Comparison of ENCODE assay signal across 21 cellular contexts in genomic region chr5:115869256-115869655, GRCh38. TPM values are rescaled to one million over a fixed set of nuclear protein-coding genes. Genes with fewer than 3 reads are reported as not detected.
A peak's percentile ranks its signal among the peaks of the same experiment; 100 is the strongest.
DNase-seq lines count a peak whose midpoint lies in the region; ATAC-seq and TF ChIP-seq lines count a peak whose summit lies in the region.
"Had no signal": no experiment of that assay in that cellular context is flagged by ENCODE, and none has a peak within 500 bp of the region (broad histone marks: within the 10 kb centered on the region; RNA-seq: fewer than 3 reads in every experiment).

No MANE protein-coding gene starts in this region.

- H3K4me3 ChIP-seq in HEK293 (ENCODE audit: low read depth, low read length), result no peak overlapping the region
- no peak overlapping the region for H3K4me3 ChIP-seq in fibroblast of villous mesenchyme (ENCODE audit: low read depth, low read length)
- H3K4me3 ChIP-seq: BLaER1 treated with 17β-estradiol and CSF1 and Interleukin-3, amounts not matched to agents 10 nM and 100 nM; GM12878; GM23248; HAP-1 had no signal

- peaks cover 7 to 18% of the 10 kb centered on the region in 2 experiments for H3K36me3 ChIP-seq in HEK293 (ENCODE audit: control insufficient read depth in 2 of 2, insufficient read depth in 1 of 2, low read length in 2 of 2)

- POLR2A ChIA-PET in HEK293 (lab: Yijun Ruan, JAX), result no interaction called here

- no peak overlapping the region for H3K27ac ChIP-seq in HEK293 (ENCODE audit: extremely low read depth, low read depth, low read length)
- H3K27ac ChIP-seq: BLaER1 treated with 17β-estradiol and CSF1 and Interleukin-3, amounts not matched to agents 10 nM and 100 nM; GM23248; HL-60 had no signal

- no peak for ATAC-seq in GM18502 (IDR thresholded peaks at IDR 0.05; ENCODE audit: poor library complexity, unreplicated experiment)
- ATAC-seq: CD8-positive, alpha-beta T cell; GM12878 had no signal

- H3K9me3 ChIP-seq in HEK293 (ENCODE audit: control insufficient read depth, insufficient read depth, low read depth, low read length), result no peaks in the 10 kb centered on the region
- H3K9me3 ChIP-seq: HAP-1 had no signal

- DNase-seq in amniotic epithelial cell (ENCODE audit: low read depth), result peak; percentile 90
- DNase-seq in fibroblast of villous mesenchyme (ENCODE audit: low read depth), result peak; percentile 35
- DNase-seq in non-pigmented ciliary epithelial cell (ENCODE audit: low read depth), result peak; percentile 35
- DNase-seq in glomerular visceral epithelial cell (ENCODE audit: extremely low spot score), result no peak
- no peak for DNase-seq in middle frontal gyrus (ENCODE audit: extremely low spot score, low spot score)
- DNase-seq in activated CD4-positive, alpha-beta T cell treated with anti-CD3 and anti-CD28 coated beads, Interleukin-2, amount 50 U/mL, for 4 hours, result no peak
- DNase-seq: CD8-positive, alpha-beta T cell; DMS 273 treated with DMSO at 0.1 percent for 48 hours; DMS53; DND-41; EL; GM23248 had no signal

- TF ChIP-seq CTCF in HEK293 (tag by site-specific recombination; IDR thresholded peaks at IDR 0.05) (no peak), fibroblast of villous mesenchyme (IDR thresholded peaks at IDR 0.05; ENCODE audit: insufficient read depth, low read depth, low read length) (no peak)

- H3K4me1 ChIP-seq in HEK293 (ENCODE audit: control insufficient read depth, insufficient read depth, low read length), result peaks cover 11% of the 10 kb centered on the region
- H3K4me1 ChIP-seq: BLaER1 treated with 17β-estradiol and CSF1 and Interleukin-3, amounts not matched to agents 10 nM and 100 nM; HAP-1 had no signal

- CTCF ChIA-PET in HEK293 (lab: Yijun Ruan, JAX), result interaction anchor here (0.7 kb wide), 1 partner anchor 10 kb away, joined by 5 read pairs; no protein-coding TSS in a partner anchor

TF ChIP-seq in HEK293, 187 proteins besides CTCF, POLR2A, EP300 and RAD21:
- no peak for TF ChIP-seq GFI1B (tag by site-specific recombination; IDR thresholded peaks at IDR 0.05)
- 0 out of 2 replicates have a peak, but pooled peaks have one; percentile 22 for TF ChIP-seq ZXDB (tag by site-specific recombination; IDR thresholded peaks at IDR 0.05)
- peak; percentile 32; the same call in 1 of the 2 replicates for TF ChIP-seq FEZF1 (tag by site-specific recombination; IDR thresholded peaks at IDR 0.05)

RNA-seq across cellular contexts. Expression of gene AP3S1, which starts 27.5 kb away (rescaled TPM):
- 86.7 and 126 TPM in 2 replicates for total RNA-seq in fibroblast of villous mesenchyme

RNA-seq across cellular contexts. Expression of gene ATG12, which starts 27.9 kb away (rescaled TPM):
- 64.7 and 65.6 TPM in 2 replicates for total RNA-seq in fibroblast of villous mesenchyme

RNA-seq across cellular contexts. Expression of gene CDO1, which starts 52.8 kb away (rescaled TPM):
- total RNA-seq in fibroblast of villous mesenchyme, result 0.32 and 2.6 TPM in 2 replicates
- total RNA-seq: A172; B cell; CD8-positive, alpha-beta T cell; G401; GM12878 had no signal

Comparison
In these comparisons a context has a peak if more than half of its experiments do, and no peak if none do; other contexts are left out.
1. DNase-seq: peak in amniotic epithelial cell (single experiment), fibroblast of villous mesenchyme (single experiment) and non-pigmented ciliary epithelial cell (single experiment); none in glomerular visceral epithelial cell (single experiment), middle frontal gyrus (single experiment) and activated CD4-positive, alpha-beta T cell treated with anti-CD3 and anti-CD28 coated beads, Interleukin-2, amount 50 U/mL, for 4 hours (0 of 2).